Comparison of ENCODE assay signal across 24 cellular contexts in genomic region chr10:108583827-108584226, GRCh38.
"Had no signal": no experiment of that assay in that cellular context is flagged by ENCODE, and none has a peak within 500 bp of the region (broad histone marks: within the 10 kb centered on the region; RNA-seq: fewer than 3 reads in every experiment).

No MANE protein-coding gene starts in this region.

- H3K27ac ChIP-seq: heart right ventricle, left lung, spleen, testis, transverse colon had no signal

- H3K9me3 ChIP-seq: heart right ventricle, left lung, mucosa of descending colon, testis, transverse colon had no signal

- DNase-seq: activated B cell treated with CpG ODN at 0.5 μM for 24 hours; activated CD4-positive, alpha-beta T cell treated with anti-CD3 and anti-CD28 coated beads, Interleukin-2, amount 50 U/mL, for 1 hour; activated CD8-positive, alpha-beta T cell treated with anti-CD3 and anti-CD28 coated beads for 36 hours; activated gamma-delta T cell treated with Interleukin-2 at 50 U/mL for 16 hours; activated naive CD4-positive, alpha-beta T cell treated with anti-CD3 and anti-CD28 coated beads, Interleukin-2, amount 50 U/mL, for 16 hours; activated T-cell treated with anti-CD3 and anti-CD28 coated beads, Interleukin-2, amount 50 U/mL, for 4 hours; amygdala; caudate nucleus; cortex of kidney; foreskin fibroblast; heart right ventricle; kidney glomerular epithelial cell; left lung; mucosa of descending colon; posterior cingulate gyrus; right cardiac atrium; spleen; stimulated activated naive CD4-positive, alpha-beta T cell treated with Interleukin-2 at 50 U/mL for 16 hours; T-helper 9 cell; testis; transverse colon had no signal

- H3K27me3 ChIP-seq: left lung, spleen, testis, transverse colon had no signal

- H3K4me1 ChIP-seq: left lung, spleen, testis, transverse colon had no signal

- H3K4me3 ChIP-seq: heart right ventricle, left lung, lung, mucosa of descending colon, spleen, testis, transverse colon had no signal

- FAIRE-seq: endothelial cell of umbilical vein, TTC549 had no signal

- H3K36me3 ChIP-seq: heart right ventricle, left lung, spleen, transverse colon had no signal
